ENCODE assay signal across 18 cellular contexts in the genomic region with DNA sequence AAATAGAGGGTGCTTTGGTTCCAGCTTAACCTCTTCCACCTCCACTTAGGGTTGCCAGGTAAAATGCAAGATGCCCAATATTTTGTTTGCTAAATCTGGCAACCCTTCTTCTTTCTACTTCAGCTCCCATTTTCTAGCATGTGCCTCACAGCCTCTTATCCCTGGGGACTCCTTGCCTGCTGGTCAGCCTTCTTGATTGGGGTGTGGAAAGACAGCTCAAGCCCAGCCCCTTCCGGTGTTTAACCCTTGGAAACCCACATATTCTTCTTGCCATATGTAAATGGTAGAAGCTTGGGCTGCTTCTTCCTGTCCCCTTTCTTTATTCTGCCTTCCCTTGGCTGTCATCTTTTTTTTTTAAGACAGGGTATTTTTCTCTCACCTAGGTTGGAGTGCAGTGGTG. TPM values are rescaled to one million over a fixed set of nuclear protein-coding genes. Genes with fewer than 3 reads are reported as not detected.
DNase-seq lines count a peak whose midpoint lies in the region; ATAC-seq, FAIRE-seq and TF ChIP-seq lines count a peak whose summit lies in the region.
"Had no signal": no experiment of that assay in that cellular context is flagged by ENCODE, and none has a peak within 500 bp of the region (broad histone marks: within the 10 kb centered on the region; RNA-seq: fewer than 3 reads in every experiment).

No MANE protein-coding gene starts in this region.

- BruUV-seq in K562 (replicated peaks; lab: Mats Ljungman, UMichigan): no TSS peak

- intact Hi-C loops in K562 (cut with micrococcal nuclease): no loop called here

- TF ChIP-seq RAD21 in K562 (CRISPR knock-in tag; conservative IDR thresholded peaks at IDR 0.05 in 1 of 2, IDR thresholded peaks at IDR 0.05 in 1 of 2): no peak

- H3K36me3 ChIP-seq in K562 (ENCODE audit: control insufficient read depth, insufficient read depth, low read length): no peaks in the 10 kb centered on the region
- H3K36me3 ChIP-seq: BLaER1 had no signal

- no peak overlapping the region for H3K9ac ChIP-seq in K562 (ENCODE audit: insufficient read depth in 1 of 2, low read depth in 2 of 2, low read length in 2 of 2)
- H3K9ac ChIP-seq: BLaER1 had no signal

- no peak overlapping the region for H3K4me3 Mint-ChIP-seq in neural crest cell
- H3K4me3 Mint-ChIP-seq: CD4-positive, CD25-positive, alpha-beta regulatory T cell had no signal

- H3K27ac ChIP-seq in K562 (ENCODE audit: extremely low read depth, low read depth, low read length): no peak overlapping the region
- H3K27ac ChIP-seq: BLaER1, HL-60 had no signal

- no peak overlapping the region for H2AFZ ChIP-seq in K562 (ENCODE audit: low read depth, low read length)

- no peak for TF ChIP-seq POLR2A in K562 (conservative IDR thresholded peaks at IDR 0.05)

- H3K27ac Mint-ChIP-seq in neural crest cell (ENCODE audit: unreplicated experiment): peak overlapping the region; percentile 35
- H3K27ac Mint-ChIP-seq: CD4-positive, CD25-positive, alpha-beta regulatory T cell had no signal

- 0% methylated on average over 1 of the region's 1 CpG for WGBS in K562 (ENCODE audit: insufficient coverage, low coverage, missing lambda C conversion rate)

- CTCF ChIA-PET in K562 (lab: Yijun Ruan, JAX; ENCODE audit: low intra/inter-chr PET ratio): no interaction called here

- POLR2A ChIA-PET in K562 (lab: Yijun Ruan, JAX): interaction anchor here (0.7 kb wide), 1 partner anchor 14 kb away, joined by 3 read pairs; no protein-coding TSS in a partner anchor

- peaks cover 2% of the 10 kb centered on the region for H3K9me3 Mint-ChIP-seq in neural crest cell
- H3K9me3 Mint-ChIP-seq: CD4-positive, CD25-positive, alpha-beta regulatory T cell had no signal

- DNase-seq in COLO829 (ENCODE audit: low spot score) (peak; percentile 21), LHCN-M2 (ENCODE audit: low read depth) (peak; percentile 1), K562 (ENCODE audit: extremely low read depth in 1 of 4, low spot score in 3 of 4) (no peak), neural crest cell (ENCODE audit: low read depth, low spot score) (no peak), glomerular visceral epithelial cell (ENCODE audit: extremely low spot score) (no peak), NCI-H2029 (lab: John Stamatoyannopoulos, UW) (no peak), pons (ENCODE audit: low spot score) (no peak)
- DNase-seq: AML-193; Calu3; CD4-positive, CD25-positive, alpha-beta regulatory T cell; DMS153; DMS79 treated with DMSO at 0.1 percent for 48 hours; EL had no signal

- H3K36me3 Mint-ChIP-seq in neural crest cell (ENCODE audit: low read depth): no peaks in the 10 kb centered on the region
- H3K36me3 Mint-ChIP-seq: CD4-positive, CD25-positive, alpha-beta regulatory T cell had no signal

- H3K4me3 ChIP-seq in K562: no peak overlapping the region
- H3K4me3 ChIP-seq: BLaER1 had no signal

- in situ Hi-C loops in K562 (cut with MboI): no loop called here

- no peak for FAIRE-seq in K562 (lab: Jason Lieb, UNC)
- FAIRE-seq: G401.6, GM12892, H54 had no signal

- ATAC-seq in K562: peak; percentile 58; the same call in 1 of the 3 replicates

- no peaks in the 10 kb centered on the region for H4K20me1 ChIP-seq in K562 (replicated peaks; ENCODE audit: control insufficient read depth, insufficient read depth, low read length)
- H4K20me1 ChIP-seq: BLaER1 had no signal

- no peaks in the 10 kb centered on the region for H3K4me1 Mint-ChIP-seq in neural crest cell
- H3K4me1 Mint-ChIP-seq: CD4-positive, CD25-positive, alpha-beta regulatory T cell had no signal

- no peaks in the 10 kb centered on the region; a peak in 1 of 5 replicates for H3K4me1 ChIP-seq in K562 (replicated peaks in 1 of 2; ENCODE audit: control insufficient read depth in 2 of 2, insufficient read depth in 2 of 2, low read length in 2 of 2)
- H3K4me1 ChIP-seq: BLaER1 had no signal

- H3K4me2 ChIP-seq in K562 (ENCODE audit: insufficient read depth, low read length): no peak overlapping the region
- H3K4me2 ChIP-seq: BLaER1 had no signal

- H3K27me3 Mint-ChIP-seq in neural crest cell (ENCODE audit: low read depth): no peaks in the 10 kb centered on the region

- no peaks in the 10 kb centered on the region for H3K9me1 ChIP-seq in K562 (ENCODE audit: control insufficient read depth, insufficient read depth, low read length)

- H3K27me3 ChIP-seq in K562 (ENCODE audit: control insufficient read depth in 2 of 2, insufficient read depth in 2 of 2, low read length in 2 of 2): peaks cover 0 to 2% of the 10 kb centered on the region in 2 experiments; a peak in 2 of 5 replicates
- H3K27me3 ChIP-seq: BLaER1 had no signal

- no peaks in the 10 kb centered on the region for H3K9me3 ChIP-seq in K562 (replicated peaks; ENCODE audit: control insufficient read depth, insufficient read depth, low read depth, low read length)
- H3K9me3 ChIP-seq: BLaER1 had no signal

- H3K79me2 ChIP-seq in K562 (ENCODE audit: control insufficient read depth, insufficient read depth, low read length): no peaks in the 10 kb centered on the region

- no peak for TF ChIP-seq EP300 in K562 (IDR thresholded peaks at IDR 0.05; ENCODE audit: low read length)

- no peak for TF ChIP-seq CTCF in K562 (IDR thresholded peaks at IDR 0.05 in 2 of 3, conservative IDR thresholded peaks at IDR 0.05 in 1 of 3; ENCODE audit: insufficient read depth in 2 of 3, low read depth in 1 of 3, low read length in 3 of 3)
- no peak for TF ChIP-seq CTCF in neural crest cell (conservative IDR thresholded peaks at IDR 0.05)

TF ChIP-seq in K562, 482 proteins besides CTCF, POLR2A, EP300 and RAD21 (continues in another document):
- TF ChIP-seq, protein P1, sequence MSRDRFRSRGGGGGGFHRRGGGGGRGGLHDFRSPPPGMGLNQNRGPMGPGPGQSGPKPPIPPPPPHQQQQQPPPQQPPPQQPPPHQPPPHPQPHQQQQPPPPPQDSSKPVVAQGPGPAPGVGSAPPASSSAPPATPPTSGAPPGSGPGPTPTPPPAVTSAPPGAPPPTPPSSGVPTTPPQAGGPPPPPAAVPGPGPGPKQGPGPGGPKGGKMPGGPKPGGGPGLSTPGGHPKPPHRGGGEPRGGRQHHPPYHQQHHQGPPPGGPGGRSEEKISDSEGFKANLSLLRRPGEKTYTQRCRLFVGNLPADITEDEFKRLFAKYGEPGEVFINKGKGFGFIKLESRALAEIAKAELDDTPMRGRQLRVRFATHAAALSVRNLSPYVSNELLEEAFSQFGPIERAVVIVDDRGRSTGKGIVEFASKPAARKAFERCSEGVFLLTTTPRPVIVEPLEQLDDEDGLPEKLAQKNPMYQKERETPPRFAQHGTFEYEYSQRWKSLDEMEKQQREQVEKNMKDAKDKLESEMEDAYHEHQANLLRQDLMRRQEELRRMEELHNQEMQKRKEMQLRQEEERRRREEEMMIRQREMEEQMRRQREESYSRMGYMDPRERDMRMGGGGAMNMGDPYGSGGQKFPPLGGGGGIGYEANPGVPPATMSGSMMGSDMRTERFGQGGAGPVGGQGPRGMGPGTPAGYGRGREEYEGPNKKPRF (IDR thresholded peaks at IDR 0.05; ENCODE audit: low read depth, low read length): no peak
- TF ChIP-seq ZNF23 (CRISPR knock-in tag; IDR thresholded peaks at IDR 0.05) (no peak), ZC3H11A (IDR thresholded peaks at IDR 0.05; ENCODE audit: low read depth, low read length) (no peak), ZFP36 (IDR thresholded peaks at IDR 0.05; ENCODE audit: low read depth, low read length, partially characterized antibody) (no peak), CHCHD3 (CRISPR knock-in tag; IDR thresholded peaks at IDR 0.05) (no peak), ZNF584 (CRISPR knock-in tag; IDR thresholded peaks at IDR 0.05; ENCODE audit: low read depth) (no peak), SRF (CRISPR knock-in tag; IDR thresholded peaks at IDR 0.05) (no peak), MEF2D (tag; conservative IDR thresholded peaks at IDR 0.05; ENCODE audit: low read depth) (no peak)
- TF ChIP-seq, protein P2, sequence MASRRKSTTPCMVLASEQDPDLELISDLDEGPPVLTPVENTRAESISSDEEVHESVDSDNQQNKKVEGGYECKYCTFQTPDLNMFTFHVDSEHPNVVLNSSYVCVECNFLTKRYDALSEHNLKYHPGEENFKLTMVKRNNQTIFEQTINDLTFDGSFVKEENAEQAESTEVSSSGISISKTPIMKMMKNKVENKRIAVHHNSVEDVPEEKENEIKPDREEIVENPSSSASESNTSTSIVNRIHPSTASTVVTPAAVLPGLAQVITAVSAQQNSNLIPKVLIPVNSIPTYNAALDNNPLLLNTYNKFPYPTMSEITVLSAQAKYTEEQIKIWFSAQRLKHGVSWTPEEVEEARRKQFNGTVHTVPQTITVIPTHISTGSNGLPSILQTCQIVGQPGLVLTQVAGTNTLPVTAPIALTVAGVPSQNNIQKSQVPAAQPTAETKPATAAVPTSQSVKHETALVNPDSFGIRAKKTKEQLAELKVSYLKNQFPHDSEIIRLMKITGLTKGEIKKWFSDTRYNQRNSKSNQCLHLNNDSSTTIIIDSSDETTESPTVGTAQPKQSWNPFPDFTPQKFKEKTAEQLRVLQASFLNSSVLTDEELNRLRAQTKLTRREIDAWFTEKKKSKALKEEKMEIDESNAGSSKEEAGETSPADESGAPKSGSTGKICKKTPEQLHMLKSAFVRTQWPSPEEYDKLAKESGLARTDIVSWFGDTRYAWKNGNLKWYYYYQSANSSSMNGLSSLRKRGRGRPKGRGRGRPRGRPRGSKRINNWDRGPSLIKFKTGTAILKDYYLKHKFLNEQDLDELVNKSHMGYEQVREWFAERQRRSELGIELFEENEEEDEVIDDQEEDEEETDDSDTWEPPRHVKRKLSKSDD (conservative IDR thresholded peaks at IDR 0.05; ENCODE audit: low read length): no peak

RNA-seq across cellular contexts. Expression of a gene that starts 5.7 kb away (rescaled TPM):
- total RNA-seq in LHCN-M2 (2014; rRNA removed) (not detected in 2 replicates), K562 (2014; rRNA removed) (not detected in 2 replicates), K562 (2014; rRNA removed; fragmentation: Illumina TruSeq; extraction: Trizol) (not detected in 2 replicates), K562 (2015; rRNA removed; fragmentation: Illumina TruSeq; extraction: Trizol) (not detected in 2 replicates), K562 (2021) (not detected in 2 replicates), neural crest cell (not detected in 2 replicates)
- polyA plus RNA-seq in LHCN-M2 (2012): not detected
- total RNA-seq in K562 (2011; cell fraction: chromatin; rRNA removed; ENCODE audit: low replicate concordance): not detected in 2 replicates
- total RNA-seq in K562 (2011; cell fraction: nucleolus; rRNA removed): not detected in 2 replicates
- total RNA-seq in K562 (2011; cell fraction: nucleoplasm; rRNA removed): not detected in 2 replicates
- polyA plus RNA-seq in K562 (2011; rRNA removed) (not detected in 2 replicates), K562 (2014; fragmentation: Illumina TruSeq; extraction: Trizol) (not detected in 2 replicates), K562 (2014; fragmentation: Nextera tagmentation; extraction: Ambion mirVana) (not detected), K562 (2014; rRNA removed) (not detected in 2 replicates)
- not detected in 2 replicates for polyA plus RNA-seq in K562 (2011; cell fraction: cytosol; rRNA removed)
- not detected in 2 replicates for polyA plus RNA-seq in K562 (2011; cell fraction: nucleus; rRNA removed)
- polyA plus RNA-seq in K562 (2012): not detected in 2 replicates
- polyA minus RNA-seq in K562 (2011; rRNA and poly(A)+ RNA removed): not detected in 2 replicates
- polyA minus RNA-seq in K562 (2011; cell fraction: cytosol; rRNA and poly(A)+ RNA removed): not detected in 2 replicates
- polyA minus RNA-seq in K562 (2011; cell fraction: nucleus; rRNA and poly(A)+ RNA removed): not detected in 2 replicates
- total RNA-seq: Calu3; CD4-positive, CD25-positive, alpha-beta regulatory T cell had no signal
- polyA plus RNA-seq: CD4-positive, CD25-positive, alpha-beta regulatory T cell had no signal

Comparison
In these comparisons a context has a peak if more than half of its experiments do, and no peak if none do; other contexts are left out.
1. DNase-seq: peak in COLO829 (single experiment) and LHCN-M2 (single experiment); none in K562 (0 of 4), neural crest cell (single experiment), glomerular visceral epithelial cell (single experiment), NCI-H2029 (single experiment) and pons (single experiment).